In genomic region chr20:36235892-36236785, GRCh38 we compare ENCODE assay signal across 1 cellular context.
A peak's percentile ranks its signal among the peaks of the same experiment; 100 is the strongest.
TF ChIP-seq lines count a peak whose summit lies in the region.

AAR2 (plus strand) TSS chr20:36236478; CDS start chr20:36239869, 3,391 bp downstream.

TF ChIP-seq in HepG2, 621 proteins besides CTCF, POLR2A, EP300 and RAD21 (continued from another document and continues in another):
- TF ChIP-seq ZBTB46 (CRISPR knock-in tag; IDR thresholded peaks at IDR 0.05; ENCODE audit: borderline replicate concordance) (no peak), SNAPC5 (CRISPR knock-in tag; IDR thresholded peaks at IDR 0.05; ENCODE audit: borderline replicate concordance) (no peak), TBX2 (CRISPR knock-in tag; IDR thresholded peaks at IDR 0.05; ENCODE audit: borderline replicate concordance) (peak; percentile 92), ZNF160 (CRISPR knock-in tag; IDR thresholded peaks at IDR 0.05) (peak; percentile 97), ERF (CRISPR knock-in tag; IDR thresholded peaks at IDR 0.05) (peak; percentile 98), ZNF451 (CRISPR knock-in tag; IDR thresholded peaks at IDR 0.05) (peak; percentile 90), CHD2 (IDR thresholded peaks at IDR 0.05; ENCODE audit: low read depth, low read length) (no peak), ZNF121 (CRISPR knock-in tag; IDR thresholded peaks at IDR 0.05) (0 out of 2 replicates have a peak, but pooled peaks have one; percentile 37), ZNF530 (CRISPR knock-in tag; IDR thresholded peaks at IDR 0.05; ENCODE audit: low read depth) (no peak), ZC3H4 (CRISPR knock-in tag; IDR thresholded peaks at IDR 0.05; ENCODE audit: borderline replicate concordance) (0 out of 2 replicates have a peak, but pooled peaks have one; percentile 44), CCDC6 (CRISPR knock-in tag; IDR thresholded peaks at IDR 0.05) (peak; percentile 84; the same call in 1 of the 2 replicates), ZFAT (CRISPR knock-in tag; conservative IDR thresholded peaks at IDR 0.05) (no peak), NKX3-1 (CRISPR knock-in tag; IDR thresholded peaks at IDR 0.05) (peak; percentile 86), HOXD1 (CRISPR knock-in tag; IDR thresholded peaks at IDR 0.05) (peak; percentile 95), SCMH1 (CRISPR knock-in tag; IDR thresholded peaks at IDR 0.05; ENCODE audit: borderline replicate concordance) (no peak), ZNF780A (CRISPR knock-in tag; IDR thresholded peaks at IDR 0.05) (peak; percentile 95), HNRNPL (IDR thresholded peaks at IDR 0.05; ENCODE audit: low read depth, low read length) (peak; percentile 84), E2F2 (CRISPR knock-in tag; IDR thresholded peaks at IDR 0.05; ENCODE audit: borderline replicate concordance) (no peak), PHB2 (IDR thresholded peaks at IDR 0.05; ENCODE audit: partially characterized antibody) (no peak), PCBP2 (optimal IDR thresholded peaks at IDR 0.05; ENCODE audit: low read depth, low read length, poor library complexity, severe bottlenecking) (no peak), SP1 (IDR thresholded peaks at IDR 0.05) (no peak), SP1 (CRISPR knock-in tag; IDR thresholded peaks at IDR 0.05) (peak; percentile 93; the same call in 1 of the 2 replicates), CBX2 (IDR thresholded peaks at IDR 0.05; ENCODE audit: low read depth, low read length) (no peak; the same call in 1 of the 2 replicates), CBX2 (CRISPR knock-in tag; IDR thresholded peaks at IDR 0.05; ENCODE audit: low read depth) (no peak; the same call in 1 of the 2 replicates), ZNF225 (CRISPR knock-in tag; IDR thresholded peaks at IDR 0.05) (peak; percentile 96), ZNF7 (CRISPR knock-in tag; IDR thresholded peaks at IDR 0.05) (peak; percentile 43; the same call in 1 of the 2 replicates), TFE3 (CRISPR knock-in tag; IDR thresholded peaks at IDR 0.05) (peak; percentile 93), ZFP62 (CRISPR knock-in tag; IDR thresholded peaks at IDR 0.05) (no peak; the same call in 1 of the 2 replicates), ZKSCAN1 (IDR thresholded peaks at IDR 0.05; ENCODE audit: low read length) (peak; percentile 62), GLI4 (CRISPR knock-in tag; IDR thresholded peaks at IDR 0.05; ENCODE audit: borderline replicate concordance) (peak; percentile 92), IRX3 (CRISPR knock-in tag; IDR thresholded peaks at IDR 0.05; ENCODE audit: borderline replicate concordance, low read depth) (peak; percentile 32; the same call in 1 of the 2 replicates), SOX13 (IDR thresholded peaks at IDR 0.05) (no peak), SOX13 (CRISPR knock-in tag; conservative IDR thresholded peaks at IDR 0.05 in 1 of 2, IDR thresholded peaks at IDR 0.05 in 1 of 2) (peak; percentile 8 to 79), ZNF580 (CRISPR knock-in tag; IDR thresholded peaks at IDR 0.05; ENCODE audit: borderline replicate concordance, low read depth) (peak; percentile 99), STAG1 (CRISPR knock-in tag; IDR thresholded peaks at IDR 0.05) (no peak; the same call in 1 of the 2 replicates), KDM5A (IDR thresholded peaks at IDR 0.05; ENCODE audit: borderline replicate concordance, low read length) (peak; percentile 100), CC2D1A (CRISPR knock-in tag; IDR thresholded peaks at IDR 0.05) (0 out of 2 replicates have a peak, but pooled peaks have one; percentile 58), ZNF441 (CRISPR knock-in tag; IDR thresholded peaks at IDR 0.05; ENCODE audit: borderline replicate concordance) (0 out of 2 replicates have a peak, but pooled peaks have one; percentile 38), ZNF569 (CRISPR knock-in tag; IDR thresholded peaks at IDR 0.05; ENCODE audit: borderline replicate concordance) (peak; percentile 84; the same call in 1 of the 2 replicates), REPIN1 (CRISPR knock-in tag; IDR thresholded peaks at IDR 0.05; ENCODE audit: borderline replicate concordance, low read depth) (peak; percentile 98), MIXL1 (CRISPR knock-in tag; IDR thresholded peaks at IDR 0.05) (peak; percentile 95), ZNF382 (CRISPR knock-in tag; IDR thresholded peaks at IDR 0.05; ENCODE audit: borderline replicate concordance) (no peak), DMTF1 (CRISPR knock-in tag; IDR thresholded peaks at IDR 0.05) (no peak), JDP2 (CRISPR knock-in tag; IDR thresholded peaks at IDR 0.05; ENCODE audit: borderline replicate concordance) (peak; percentile 71; the same call in 1 of the 2 replicates), CENPT (CRISPR knock-in tag; IDR thresholded peaks at IDR 0.05; ENCODE audit: low read depth) (no peak), ZNF570 (CRISPR knock-in tag; IDR thresholded peaks at IDR 0.05; ENCODE audit: borderline replicate concordance) (no peak), CEBPG (CRISPR knock-in tag; IDR thresholded peaks at IDR 0.05) (peak; percentile 72; the same call in 1 of the 2 replicates), ZNF260 (CRISPR knock-in tag; IDR thresholded peaks at IDR 0.05; ENCODE audit: borderline replicate concordance, low read depth) (no peak), NR2C2 (CRISPR knock-in tag; IDR thresholded peaks at IDR 0.05; ENCODE audit: borderline replicate concordance) (peak; percentile 98)
- TF ChIP-seq, protein P1, sequence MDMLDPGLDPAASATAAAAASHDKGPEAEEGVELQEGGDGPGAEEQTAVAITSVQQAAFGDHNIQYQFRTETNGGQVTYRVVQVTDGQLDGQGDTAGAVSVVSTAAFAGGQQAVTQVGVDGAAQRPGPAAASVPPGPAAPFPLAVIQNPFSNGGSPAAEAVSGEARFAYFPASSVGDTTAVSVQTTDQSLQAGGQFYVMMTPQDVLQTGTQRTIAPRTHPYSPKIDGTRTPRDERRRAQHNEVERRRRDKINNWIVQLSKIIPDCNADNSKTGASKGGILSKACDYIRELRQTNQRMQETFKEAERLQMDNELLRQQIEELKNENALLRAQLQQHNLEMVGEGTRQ (IDR thresholded peaks at IDR 0.05; ENCODE audit: low read depth, low read length) = no peak
- TF ChIP-seq, protein P1 (CRISPR knock-in tag; IDR thresholded peaks at IDR 0.05; ENCODE audit: borderline replicate concordance) = peak; percentile 46; the same call in 1 of the 2 replicates
- TF ChIP-seq, protein P2, sequence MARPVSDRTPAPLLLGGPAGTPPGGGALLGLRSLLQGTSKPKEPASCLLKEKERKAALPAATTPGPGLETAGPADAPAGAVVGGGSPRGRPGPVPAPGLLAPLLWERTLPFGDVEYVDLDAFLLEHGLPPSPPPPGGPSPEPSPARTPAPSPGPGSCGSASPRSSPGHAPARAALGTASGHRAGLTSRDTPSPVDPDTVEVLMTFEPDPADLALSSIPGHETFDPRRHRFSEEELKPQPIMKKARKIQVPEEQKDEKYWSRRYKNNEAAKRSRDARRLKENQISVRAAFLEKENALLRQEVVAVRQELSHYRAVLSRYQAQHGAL (CRISPR knock-in tag; IDR thresholded peaks at IDR 0.05; ENCODE audit: not compliant biosample characterization) = no peak
- TF ChIP-seq, protein P3, sequence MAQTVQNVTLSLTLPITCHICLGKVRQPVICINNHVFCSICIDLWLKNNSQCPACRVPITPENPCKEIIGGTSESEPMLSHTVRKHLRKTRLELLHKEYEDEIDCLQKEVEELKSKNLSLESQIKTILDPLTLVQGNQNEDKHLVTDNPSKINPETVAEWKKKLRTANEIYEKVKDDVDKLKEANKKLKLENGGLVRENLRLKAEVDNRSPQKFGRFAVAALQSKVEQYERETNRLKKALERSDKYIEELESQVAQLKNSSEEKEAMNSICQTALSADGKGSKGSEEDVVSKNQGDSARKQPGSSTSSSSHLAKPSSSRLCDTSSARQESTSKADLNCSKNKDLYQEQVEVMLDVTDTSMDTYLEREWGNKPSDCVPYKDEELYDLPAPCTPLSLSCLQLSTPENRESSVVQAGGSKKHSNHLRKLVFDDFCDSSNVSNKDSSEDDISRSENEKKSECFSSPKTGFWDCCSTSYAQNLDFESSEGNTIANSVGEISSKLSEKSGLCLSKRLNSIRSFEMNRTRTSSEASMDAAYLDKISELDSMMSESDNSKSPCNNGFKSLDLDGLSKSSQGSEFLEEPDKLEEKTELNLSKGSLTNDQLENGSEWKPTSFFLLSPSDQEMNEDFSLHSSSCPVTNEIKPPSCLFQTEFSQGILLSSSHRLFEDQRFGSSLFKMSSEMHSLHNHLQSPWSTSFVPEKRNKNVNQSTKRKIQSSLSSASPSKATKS (CRISPR knock-in tag; IDR thresholded peaks at IDR 0.05) = peak; percentile 28; the same call in 1 of the 2 replicates
- TF ChIP-seq, protein P4, sequence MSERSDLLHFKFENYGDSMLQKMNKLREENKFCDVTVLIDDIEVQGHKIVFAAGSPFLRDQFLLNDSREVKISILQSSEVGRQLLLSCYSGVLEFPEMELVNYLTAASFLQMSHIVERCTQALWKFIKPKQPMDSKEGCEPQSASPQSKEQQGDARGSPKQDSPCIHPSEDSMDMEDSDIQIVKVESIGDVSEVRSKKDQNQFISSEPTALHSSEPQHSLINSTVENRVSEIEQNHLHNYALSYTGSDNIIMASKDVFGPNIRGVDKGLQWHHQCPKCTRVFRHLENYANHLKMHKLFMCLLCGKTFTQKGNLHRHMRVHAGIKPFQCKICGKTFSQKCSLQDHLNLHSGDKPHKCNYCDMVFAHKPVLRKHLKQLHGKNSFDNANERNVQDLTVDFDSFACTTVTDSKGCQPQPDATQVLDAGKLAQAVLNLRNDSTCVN (CRISPR knock-in tag; IDR thresholded peaks at IDR 0.05; ENCODE audit: borderline replicate concordance) = peak; percentile 94
- TF ChIP-seq, protein P5, sequence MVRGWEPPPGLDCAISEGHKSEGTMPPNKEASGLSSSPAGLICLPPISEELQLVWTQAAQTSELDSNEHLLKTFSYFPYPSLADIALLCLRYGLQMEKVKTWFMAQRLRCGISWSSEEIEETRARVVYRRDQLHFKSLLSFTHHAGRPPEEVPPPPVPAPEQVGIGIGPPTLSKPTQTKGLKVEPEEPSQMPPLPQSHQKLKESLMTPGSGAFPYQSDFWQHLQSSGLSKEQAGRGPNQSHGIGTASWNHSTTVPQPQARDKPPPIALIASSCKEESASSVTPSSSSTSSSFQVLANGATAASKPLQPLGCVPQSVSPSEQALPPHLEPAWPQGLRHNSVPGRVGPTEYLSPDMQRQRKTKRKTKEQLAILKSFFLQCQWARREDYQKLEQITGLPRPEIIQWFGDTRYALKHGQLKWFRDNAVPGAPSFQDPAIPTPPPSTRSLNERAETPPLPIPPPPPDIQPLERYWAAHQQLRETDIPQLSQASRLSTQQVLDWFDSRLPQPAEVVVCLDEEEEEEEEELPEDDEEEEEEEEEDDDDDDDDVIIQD (CRISPR knock-in tag; IDR thresholded peaks at IDR 0.05; ENCODE audit: low read depth) = peak; percentile 80
